In genomic region chr10:38127812-38128211, GRCh38 we compare ENCODE assay signal across 17 cellular contexts. TPM values are rescaled to one million over a fixed set of nuclear protein-coding genes. Genes with fewer than 3 reads are reported as not detected.
DNase-seq lines count a peak whose midpoint lies in the region; ATAC-seq, FAIRE-seq and TF ChIP-seq lines count a peak whose summit lies in the region.
"Had no signal": no experiment of that assay in that cellular context is flagged by ENCODE, and none has a peak within 500 bp of the region (broad histone marks: within the 10 kb centered on the region; RNA-seq: fewer than 3 reads in every experiment).

No MANE protein-coding gene starts in this region.

- ATAC-seq in left colon, result no peak
- no peak for ATAC-seq in activated CD8-positive, alpha-beta memory T cell treated with anti-CD3 and anti-CD28 coated beads, Interleukin-2, amount 10 ng/mL, durations not matched to agents 7 days and 5 days
- no peak for ATAC-seq in GM21447 (IDR thresholded peaks at IDR 0.05; ENCODE audit: unreplicated experiment)
- ATAC-seq: CD8-positive, alpha-beta T cell had no signal

- CTCF ChIA-PET in activated CD8-positive, alpha-beta memory T cell treated with anti-CD3 and anti-CD28 coated beads, Interleukin-2, amount 10 ng/mL, durations not matched to agents 7 days and 5 days (lab: Charles Lee), result no interaction called here

- intact Hi-C loops in left colon (cut with DNase I, micrococcal nuclease), result no loop called here

- no peak overlapping the region for H3K27ac Mint-ChIP-seq in HFFc6
- H3K27ac Mint-ChIP-seq in activated CD8-positive, alpha-beta memory T cell treated with anti-CD3 and anti-CD28 coated beads, Interleukin-2, amount 10 ng/mL, durations not matched to agents 7 days and 5 days, result no peak overlapping the region
- H3K27ac Mint-ChIP-seq: CD14-positive monocyte; CD8-positive, alpha-beta T cell; H9 had no signal

- H3K4me3 Mint-ChIP-seq in HFFc6, result no peak overlapping the region
- H3K4me3 Mint-ChIP-seq in activated CD8-positive, alpha-beta memory T cell treated with anti-CD3 and anti-CD28 coated beads, Interleukin-2, amount 10 ng/mL, durations not matched to agents 7 days and 5 days, result no peak overlapping the region
- H3K4me3 Mint-ChIP-seq: CD14-positive monocyte; CD8-positive, alpha-beta T cell; H9 had no signal

- H3K9me3 Mint-ChIP-seq in HFFc6, result peaks cover 42% of the 10 kb centered on the region
- peaks cover 40% of the 10 kb centered on the region for H3K9me3 Mint-ChIP-seq in activated CD8-positive, alpha-beta memory T cell treated with anti-CD3 and anti-CD28 coated beads, Interleukin-2, amount 10 ng/mL, durations not matched to agents 7 days and 5 days (ENCODE audit: low read depth)

- peaks cover 48% of the 10 kb centered on the region for H3K36me3 Mint-ChIP-seq in HFFc6 (ENCODE audit: low read depth)
- H3K36me3 Mint-ChIP-seq in activated CD8-positive, alpha-beta memory T cell treated with anti-CD3 and anti-CD28 coated beads, Interleukin-2, amount 10 ng/mL, durations not matched to agents 7 days and 5 days, result peaks cover 5% of the 10 kb centered on the region
- H3K36me3 Mint-ChIP-seq: CD14-positive monocyte had no signal

- peak; percentile 35 for FAIRE-seq in RCC 7860 (lab: Jason Lieb, UNC)
- FAIRE-seq: A204.1, G401.6, GM12891, H1 had no signal

- H3K27me3 Mint-ChIP-seq in HFFc6 (ENCODE audit: insufficient read depth), result no peaks in the 10 kb centered on the region
- no peaks in the 10 kb centered on the region for H3K27me3 Mint-ChIP-seq in activated CD8-positive, alpha-beta memory T cell treated with anti-CD3 and anti-CD28 coated beads, Interleukin-2, amount 10 ng/mL, durations not matched to agents 7 days and 5 days

- peak; percentile 13 for DNase-seq in EH (ENCODE audit: low read depth)
- peak; percentile 4 for DNase-seq in HFFc6
- DNase-seq in RCC 7860 (ENCODE audit: low spot score), result no peak
- no peak for DNase-seq in left colon
- no peak for DNase-seq in activated CD8-positive, alpha-beta memory T cell treated with anti-CD3 and anti-CD28 coated beads, Interleukin-2, amount 10 ng/mL, durations not matched to agents 7 days and 5 days
- DNase-seq in NK-92 treated with Interleukin-12 subunit alpha and Interleukin-12 subunit beta, amount 100 ng/mL, for 24 hours (lab: John Stamatoyannopoulos, UW), result no peak
- DNase-seq: ACHN; Calu3; CD8-positive, alpha-beta T cell; DMS79 treated with DMSO at 0.1 percent for 48 hours; H9 had no signal

- H3K4me1 Mint-ChIP-seq in HFFc6 (ENCODE audit: low read depth), result no peaks in the 10 kb centered on the region; the same call in 1 of the 2 replicates
- no peaks in the 10 kb centered on the region for H3K4me1 Mint-ChIP-seq in activated CD8-positive, alpha-beta memory T cell treated with anti-CD3 and anti-CD28 coated beads, Interleukin-2, amount 10 ng/mL, durations not matched to agents 7 days and 5 days
- H3K4me1 Mint-ChIP-seq: CD14-positive monocyte, H9 had no signal

- no peak for TF ChIP-seq CTCF in HFFc6 (IDR thresholded peaks at IDR 0.05)

RNA-seq across cellular contexts. Expression of gene ZNF37A, which starts 33.7 kb away (rescaled TPM):
- 10 to 100 TPM in 4 of 6 experiments, 1 to 10 TPM in 2; 8.5 to 13.0 (median 11.9) TPM for total RNA-seq in HFFc6 (2021; fragmentation: NEBNext Ultra II Directional; extraction: Animal tissue kit (Norgen Biotek cat#: 25700))
- 1 to 10 TPM; 8.8 TPM for total RNA-seq in left colon
- 10 to 100 TPM; 18.9 to 22.1 TPM for total RNA-seq in activated CD8-positive, alpha-beta memory T cell treated with anti-CD3 and anti-CD28 coated beads, Interleukin-2, amount 10 ng/mL, durations not matched to agents 7 days and 5 days

Comparison
In these comparisons a context has a peak if more than half of its experiments do, and no peak if none do; other contexts are left out.
1. DNase-seq: peak in EH (single experiment) and HFFc6 (single experiment); none in RCC 7860 (single experiment), left colon (0 of 2), activated CD8-positive, alpha-beta memory T cell treated with anti-CD3 and anti-CD28 coated beads, Interleukin-2, amount 10 ng/mL, durations not matched to agents 7 days and 5 days (single experiment) and NK-92 treated with Interleukin-12 subunit alpha and Interleukin-12 subunit beta, amount 100 ng/mL, for 24 hours (single experiment).